In genomic region chr11:83054001-83054400, GRCh38 we compare ENCODE assay signal across 12 cellular contexts. TPM values are rescaled to one million over a fixed set of nuclear protein-coding genes. Genes with fewer than 3 reads are reported as not detected.
DNase-seq lines count a peak whose midpoint lies in the region; ATAC-seq and TF ChIP-seq lines count a peak whose summit lies in the region.
"Had no signal": no experiment of that assay in that cellular context is flagged by ENCODE, and none has a peak within 500 bp of the region (broad histone marks: within the 10 kb centered on the region; RNA-seq: fewer than 3 reads in every experiment).

No MANE protein-coding gene starts in this region.

- H3K4me1 ChIP-seq in OCI-LY7 (ENCODE audit: insufficient read depth, low read length, poor library complexity, severe bottlenecking), result peaks cover 61% of the 10 kb centered on the region
- peaks cover 0 to 23% of the 10 kb centered on the region in 2 donors for H3K4me1 ChIP-seq in left lung
- H3K4me1 ChIP-seq: HAP-1 had no signal

- peaks cover 12% of the 10 kb centered on the region; the same call in 1 of the 2 replicates for H4K20me1 ChIP-seq in OCI-LY7 (ENCODE audit: insufficient read depth, low read length)

- TF ChIP-seq CTCF in OCI-LY7 (conservative IDR thresholded peaks at IDR 0.05; ENCODE audit: low read length), result no peak
- TF ChIP-seq CTCF in foreskin fibroblast (IDR thresholded peaks at IDR 0.05; ENCODE audit: low read depth, low read length), result no peak
- no peak for TF ChIP-seq CTCF in left lung (IDR thresholded peaks at IDR 0.05)

- H3K27ac ChIP-seq in OCI-LY7 (ENCODE audit: low read depth, low read length, poor library complexity, severe bottlenecking) (no peak overlapping the region), left lung (no peak overlapping the region)

- no peaks in the 10 kb centered on the region for H3K9me2 ChIP-seq in OCI-LY7 (ENCODE audit: insufficient read depth, low read length)

- H3K4me2 ChIP-seq in OCI-LY7 (ENCODE audit: low read length), result peak overlapping the region; percentile 61

- peaks cover 37% of the 10 kb centered on the region for H3K4me1 Mint-ChIP-seq in activated naive CD4-positive, alpha-beta T cell treated with anti-CD3 and anti-CD28 coated beads, Interleukin-2, amount 10 ng/mL, durations not matched to agents 7 days and 5 days
- H3K4me1 Mint-ChIP-seq in activated naive CD4-positive, alpha-beta T cell treated with anti-CD3 and anti-CD28 coated beads for 36 hours (ENCODE audit: low read depth), result peaks cover 40% of the 10 kb centered on the region

- H3K9me3 Mint-ChIP-seq in activated naive CD4-positive, alpha-beta T cell treated with anti-CD3 and anti-CD28 coated beads, Interleukin-2, amount 10 ng/mL, durations not matched to agents 7 days and 5 days, result peaks cover 2% of the 10 kb centered on the region
- H3K9me3 Mint-ChIP-seq in activated naive CD4-positive, alpha-beta T cell treated with anti-CD3 and anti-CD28 coated beads for 36 hours, result peaks cover 5% of the 10 kb centered on the region

- no peaks in the 10 kb centered on the region for H3K27me3 ChIP-seq in left lung

- no peak overlapping the region for H2AFZ ChIP-seq in OCI-LY7 (ENCODE audit: low read length)

- no TSS peak for BruUV-seq in OCI-LY7 (replicated peaks; lab: Mats Ljungman, UMichigan)

- peaks cover 15% of the 10 kb centered on the region for H3K36me3 Mint-ChIP-seq in activated naive CD4-positive, alpha-beta T cell treated with anti-CD3 and anti-CD28 coated beads, Interleukin-2, amount 10 ng/mL, durations not matched to agents 7 days and 5 days
- peaks cover 11% of the 10 kb centered on the region for H3K36me3 Mint-ChIP-seq in activated naive CD4-positive, alpha-beta T cell treated with anti-CD3 and anti-CD28 coated beads for 36 hours (ENCODE audit: low read depth)

- intact Hi-C loops in activated naive CD4-positive, alpha-beta T cell treated with anti-CD3 and anti-CD28 coated beads for 36 hours (cut with micrococcal nuclease), result no loop called here
- intact Hi-C loops in OCI-LY7 (cut with micrococcal nuclease; ENCODE audit: unreplicated experiment) (no loop called here), left lung (cut with DNase I) (no loop called here)

- ATAC-seq in HG02943 (IDR thresholded peaks at IDR 0.05; ENCODE audit: low read depth, unreplicated experiment) (peak; percentile 72), left lung (no peak)
- peak; percentile 37 for ATAC-seq in stimulated activated naive CD8-positive, alpha-beta T cell treated with anti-CD3 and anti-CD28 coated beads, Interleukin-15, Interleukin-2, amounts not matched to agents 100 U/mL and 50 U/mL, for 24 hours

- peaks cover 100% of the 10 kb centered on the region for H3K79me2 ChIP-seq in OCI-LY7 (ENCODE audit: insufficient read depth, low read depth, low read length)

- peak overlapping the region; percentile 16 for H3K27ac Mint-ChIP-seq in activated naive CD4-positive, alpha-beta T cell treated with anti-CD3 and anti-CD28 coated beads, Interleukin-2, amount 10 ng/mL, durations not matched to agents 7 days and 5 days
- H3K27ac Mint-ChIP-seq in activated naive CD4-positive, alpha-beta T cell treated with anti-CD3 and anti-CD28 coated beads for 36 hours, result no peak overlapping the region

- H3K4me3 ChIP-seq in OCI-LY7 (ENCODE audit: low read depth, low read length, poor library complexity, severe bottlenecking), result peak overlapping the region; percentile 16
- no peak overlapping the region for H3K4me3 ChIP-seq in foreskin fibroblast (ENCODE audit: low read depth in 1 of 2, low read length in 2 of 2)
- no peak overlapping the region for H3K4me3 ChIP-seq in left lung
- H3K4me3 ChIP-seq: HAP-1, lung had no signal

- POLR2A ChIA-PET in OCI-LY7 (lab: Charles Lee), result interaction anchor here (1.1 to 1.7 kb wide), 3 partner anchors 11 to 41 kb away, joined by 3 to 7 read pairs (median 4); no protein-coding TSS in a partner anchor

- H3K4me3 Mint-ChIP-seq in activated naive CD4-positive, alpha-beta T cell treated with anti-CD3 and anti-CD28 coated beads, Interleukin-2, amount 10 ng/mL, durations not matched to agents 7 days and 5 days, result no peak overlapping the region
- H3K4me3 Mint-ChIP-seq in activated naive CD4-positive, alpha-beta T cell treated with anti-CD3 and anti-CD28 coated beads for 36 hours, result no peak overlapping the region

- peaks cover 98% of the 10 kb centered on the region for H3K36me3 ChIP-seq in OCI-LY7 (ENCODE audit: insufficient read depth, low read length)
- H3K36me3 ChIP-seq in left lung, result no peaks in the 10 kb centered on the region
- H3K36me3 ChIP-seq: HAP-1 had no signal

- no peak for DNase-seq in activated naive CD4-positive, alpha-beta T cell treated with anti-CD3 and anti-CD28 coated beads, Interleukin-2, amount 10 ng/mL, durations not matched to agents 7 days and 5 days
- DNase-seq in activated naive CD4-positive, alpha-beta T cell treated with anti-CD3 and anti-CD28 coated beads for 36 hours, result no peak
- DNase-seq in OCI-LY7 (ENCODE audit: low spot score), result peak; percentile 72
- no peak for DNase-seq in stimulated activated naive CD8-positive, alpha-beta T cell treated with anti-CD3 and anti-CD28 coated beads, Interleukin-15, Interleukin-2, amounts not matched to agents 100 U/mL and 50 U/mL, for 24 hours
- DNase-seq in foreskin fibroblast, result no peak
- DNase-seq in NCI-H2171 (lab: John Stamatoyannopoulos, UW), result no peak
- DNase-seq in left lung, result no peak
- DNase-seq: effector CD8-positive, alpha-beta T cell; stimulated activated CD4-positive, alpha-beta T cell treated with anti-CD3 and anti-CD28 coated beads, Interleukin-1b, Interleukin-23, amount 100 ng/mL, for 48 hours had no signal

- H3K9me3 ChIP-seq in OCI-LY7 (ENCODE audit: low read length) (peaks cover 26% of the 10 kb centered on the region; the same call in 1 of the 2 replicates), left lung (no peaks in the 10 kb centered on the region)
- H3K9me3 ChIP-seq: HAP-1 had no signal

- CTCF ChIA-PET in activated naive CD4-positive, alpha-beta T cell treated with anti-CD3 and anti-CD28 coated beads, Interleukin-2, amount 10 ng/mL, durations not matched to agents 7 days and 5 days (lab: Charles Lee), result no interaction called here
- CTCF ChIA-PET in activated naive CD4-positive, alpha-beta T cell treated with anti-CD3 and anti-CD28 coated beads for 36 hours (lab: Charles Lee), result no interaction called here
- CTCF ChIA-PET in OCI-LY7 (lab: Charles Lee; ENCODE audit: unreplicated experiment), result no interaction called here

- H3K27me3 Mint-ChIP-seq in activated naive CD4-positive, alpha-beta T cell treated with anti-CD3 and anti-CD28 coated beads, Interleukin-2, amount 10 ng/mL, durations not matched to agents 7 days and 5 days, result no peaks in the 10 kb centered on the region
- H3K27me3 Mint-ChIP-seq in activated naive CD4-positive, alpha-beta T cell treated with anti-CD3 and anti-CD28 coated beads for 36 hours (ENCODE audit: low read depth), result no peaks in the 10 kb centered on the region

RNA-seq across cellular contexts. Expression of gene RAB30, which starts 17.7 kb away (rescaled TPM):
- 10 to 100 TPM in 1 of 2 experiments, 1 to 10 TPM in 1; 8.8 to 11.1 TPM for total RNA-seq in activated naive CD4-positive, alpha-beta T cell treated with anti-CD3 and anti-CD28 coated beads for 36 hours
- 27.1 and 33.3 TPM in 2 replicates for total RNA-seq in OCI-LY7 (2014; rRNA removed; shearing (Covaris generic))
- total RNA-seq in OCI-LY7 (2022) (132 TPM in 2 replicates), left lung (10 to 100 TPM; 14.2 to 15.3 TPM)
